1 cellular context compared by ENCODE assay signal in genomic region chr20:45919951-45920794, GRCh38.
TF ChIP-seq lines count a peak whose summit lies in the region.

No MANE protein-coding gene starts in this region.

TF ChIP-seq in A549, 52 proteins besides CTCF, POLR2A, EP300 and RAD21 (continued from another document):
- TF ChIP-seq REST (IDR thresholded peaks at IDR 0.05) (no peak), CBX8 (IDR thresholded peaks at IDR 0.05) (no peak), NPAS2 (CRISPR knock-in tag; IDR thresholded peaks at IDR 0.05; ENCODE audit: borderline replicate concordance) (no peak), FOSB (CRISPR knock-in tag; IDR thresholded peaks at IDR 0.05) (no peak), ELK1 (IDR thresholded peaks at IDR 0.05; ENCODE audit: low read depth, low read length) (no peak)
TF ChIP-seq in A549: peak in this region for 0.
